8 cellular contexts compared by ENCODE assay signal in genomic region chr11:45252134-45252856, GRCh38. TPM values are rescaled to one million over a fixed set of nuclear protein-coding genes. Genes with fewer than 3 reads are reported as not detected.
DNase-seq lines count a peak whose midpoint lies in the region; ATAC-seq, FAIRE-seq and TF ChIP-seq lines count a peak whose summit lies in the region.

No MANE protein-coding gene starts in this region.

- peaks cover 33% of the 10 kb centered on the region for H3K27me3 Mint-ChIP-seq in astrocyte (ENCODE audit: low read depth, unreplicated experiment)

- no peaks in the 10 kb centered on the region for H3K36me3 ChIP-seq in astrocyte (ENCODE audit: insufficient read depth, low read length)
- H3K36me3 ChIP-seq in thoracic aorta: no peaks in the 10 kb centered on the region

- H3K27ac Mint-ChIP-seq in astrocyte (ENCODE audit: unreplicated experiment): no peak overlapping the region

- H4K20me1 ChIP-seq in astrocyte (ENCODE audit: insufficient read depth, low read length): no peaks in the 10 kb centered on the region

- H3K4me1 ChIP-seq in astrocyte (ENCODE audit: insufficient read depth, low read length) (peaks cover 7% of the 10 kb centered on the region), thoracic aorta (ENCODE audit: control insufficient read depth in 1 of 2, low read depth in 2 of 2) (no peaks in the 10 kb centered on the region)

- no peaks in the 10 kb centered on the region for H3K79me2 ChIP-seq in astrocyte (ENCODE audit: insufficient read depth, low read length)

- peaks cover 2% of the 10 kb centered on the region for H3K9me3 Mint-ChIP-seq in astrocyte (ENCODE audit: unreplicated experiment)

- H3K27ac ChIP-seq in AG04450 (ENCODE audit: low read depth, low read length): no peak overlapping the region
- no peak overlapping the region for H3K27ac ChIP-seq in astrocyte (ENCODE audit: low read depth, low read length)
- no peak overlapping the region for H3K27ac ChIP-seq in thoracic aorta

- ATAC-seq in GM18502 (IDR thresholded peaks at IDR 0.05; ENCODE audit: poor library complexity, unreplicated experiment): peak; percentile 50
- peak; percentile 99 for ATAC-seq in left colon
- no peak for ATAC-seq in thoracic aorta (ENCODE audit: insufficient number of reproducible peaks, low FRiP score, low read depth)
- ATAC-seq in HG03460 (IDR thresholded peaks at IDR 0.05; ENCODE audit: unreplicated experiment): no peak

- no peak overlapping the region for H3K4me3 ChIP-seq in AG04450 (ENCODE audit: low read depth, low read length)
- H3K4me3 ChIP-seq in astrocyte (ENCODE audit: insufficient read depth, low read depth, low read length): no peak overlapping the region
- H3K4me3 ChIP-seq in thoracic aorta: no peak overlapping the region

- no peaks in the 10 kb centered on the region for H3K36me3 Mint-ChIP-seq in astrocyte (ENCODE audit: low read depth, unreplicated experiment)

- H3K27me3 ChIP-seq in AG04450 (ENCODE audit: control insufficient read depth, insufficient read depth, low read length): peaks cover 7% of the 10 kb centered on the region
- H3K27me3 ChIP-seq in astrocyte (ENCODE audit: insufficient read depth, low read length): no peaks in the 10 kb centered on the region
- no peaks in the 10 kb centered on the region for H3K27me3 ChIP-seq in thoracic aorta (replicated peaks; ENCODE audit: insufficient read depth)

- peak overlapping the region; percentile 15 for H2AFZ ChIP-seq in astrocyte (ENCODE audit: low read depth, low read length)

- CTCF ChIA-PET in AG04450 (lab: Charles Lee): interaction anchor here (1.0 to 2.6 kb wide), 7 partner anchors 13 to 147 kb away, joined by 3 to 15 read pairs (median 4); no protein-coding TSS in a partner anchor

- no peak for DNase-seq in AG04450 (ENCODE audit: low read depth, low spot score)
- peak; percentile 76 for DNase-seq in NCI-H748 (lab: John Stamatoyannopoulos, UW; ENCODE audit: unreplicated experiment)
- DNase-seq in astrocyte (ENCODE audit: low read depth): peak; percentile 20
- DNase-seq in left colon: peak; percentile 67 to 85
- no peak for DNase-seq in thoracic aorta (ENCODE audit: low spot score)
- no peak for DNase-seq in activated gamma-delta T cell treated with Interleukin-2 at 50 U/mL for 16 hours

- TF ChIP-seq CTCF in AG04450 (IDR thresholded peaks at IDR 0.05; ENCODE audit: low read depth, low read length) (peak; percentile 53), astrocyte (IDR thresholded peaks at IDR 0.05; ENCODE audit: insufficient read depth, low read depth, low read length) (peak; percentile 34), thoracic aorta (IDR thresholded peaks at IDR 0.05) (peak; percentile 54)

- peaks cover 12% of the 10 kb centered on the region for H3K4me1 Mint-ChIP-seq in astrocyte (ENCODE audit: low read depth, unreplicated experiment)

- no peak overlapping the region for H3K9ac ChIP-seq in astrocyte (ENCODE audit: low read length)

- FAIRE-seq in astrocyte (lab: Jason Lieb, UNC): no peak

- H3K4me3 Mint-ChIP-seq in astrocyte (ENCODE audit: unreplicated experiment): no peak overlapping the region

- H3K9me3 ChIP-seq in AG04450 (ENCODE audit: control insufficient read depth, insufficient read depth, low read length): no peaks in the 10 kb centered on the region; the same call in 1 of the 2 replicates
- H3K9me3 ChIP-seq in astrocyte (ENCODE audit: insufficient read depth, low read depth, low read length): no peaks in the 10 kb centered on the region
- H3K9me3 ChIP-seq in thoracic aorta: no peaks in the 10 kb centered on the region

- no peak overlapping the region for H3K4me2 ChIP-seq in astrocyte (ENCODE audit: low read length)

- intact Hi-C loops in left colon (cut with DNase I, micrococcal nuclease): no loop called here

- POLR2A ChIA-PET in AG04450 (lab: Yijun Ruan, JAX): no interaction called here

RNA-seq across cellular contexts. Expression of gene SYT13, which starts 33.8 kb away (rescaled TPM):
- polyA plus RNA-seq in AG04450 (2011; rRNA removed): not detected in 2 replicates
- not detected in 2 replicates for polyA minus RNA-seq in AG04450 (2011; rRNA and poly(A)+ RNA removed)
- total RNA-seq in astrocyte (0.50 and 1.4 TPM in 2 replicates), left colon (10 to 100 TPM; 22.4 to 23.0 TPM), thoracic aorta (not detected)

Comparison
In these comparisons a context has a peak if more than half of its experiments do, and no peak if none do; other contexts are left out.
1. DNase-seq: peak in NCI-H748 (single experiment), astrocyte (single experiment) and left colon (2 of 2); none in AG04450 (single experiment), thoracic aorta (single experiment) and activated gamma-delta T cell treated with Interleukin-2 at 50 U/mL for 16 hours (single experiment).
2. ATAC-seq: peak in GM18502 (single experiment) and left colon (single experiment); none in thoracic aorta (single experiment) and HG03460 (single experiment).
3. Peak in every context shown above with its lines, with median percentiles within 50 percentile points of each other: CTCF ChIP-seq.